Comparison of ENCODE assay signal across 16 cellular contexts in genomic region chr7:127816354-127817190, GRCh38.
"Had no signal": no experiment of that assay in that cellular context is flagged by ENCODE, and none has a peak within 500 bp of the region (broad histone marks: within the 10 kb centered on the region; RNA-seq: fewer than 3 reads in every experiment).

No MANE protein-coding gene starts in this region.

- H3K27me3 ChIP-seq: right lobe of liver, spleen had no signal

- H3K4me3 ChIP-seq: coronary artery, right lobe of liver, SK-N-MC, spleen had no signal

- H3K4me1 ChIP-seq: right lobe of liver had no signal

- H3K27ac Mint-ChIP-seq: activated B cell treated with CpG ODN at 0.5 μM for 24 hours; activated CD4-positive, alpha-beta T cell treated with anti-CD3 and anti-CD28 coated beads, Interleukin-2, amount 10 ng/mL, durations not matched to agents 7 days and 5 days; activated naive CD4-positive, alpha-beta T cell treated with anti-CD3 and anti-CD28 coated beads, Interleukin-2, amount 10 ng/mL, durations not matched to agents 7 days and 5 days; activated T-helper 2 cell treated with anti-CD3 and anti-CD28 coated beads, Interferon-gamma antibody, Interleukin-2, Interleukin-4, amounts not matched to agents 10 μg/mL and 5 μg/mL and 100 μg/mL, durations not matched to agents 14 hours and 24 hours and 36 hours; stimulated activated naive B cell treated with anti-CD40 and anti-IgM and Interleukin-4, amounts not matched to agents 10 μg/mL and 1 μg/mL and 100 μg/mL, for 72 hours had no signal

- H3K27ac ChIP-seq: coronary artery, epithelial cell of prostate, right lobe of liver, SK-N-MC, spleen had no signal

- H3K4me3 Mint-ChIP-seq: activated B cell treated with CpG ODN at 0.5 μM for 24 hours; activated CD4-positive, alpha-beta T cell treated with anti-CD3 and anti-CD28 coated beads, Interleukin-2, amount 10 ng/mL, durations not matched to agents 7 days and 5 days; activated naive CD4-positive, alpha-beta T cell treated with anti-CD3 and anti-CD28 coated beads, Interleukin-2, amount 10 ng/mL, durations not matched to agents 7 days and 5 days; stimulated activated naive B cell treated with anti-CD40 and anti-IgM and Interleukin-4, amounts not matched to agents 10 μg/mL and 1 μg/mL and 100 μg/mL, for 72 hours had no signal

- H3K36me3 ChIP-seq: right lobe of liver had no signal

- ATAC-seq: left lobe of liver; stimulated activated naive B cell treated with anti-CD40 and anti-IgM and Interleukin-4, amounts not matched to agents 10 μg/mL and 1 μg/mL and 100 μg/mL, for 72 hours had no signal

- H3K27me3 Mint-ChIP-seq: activated B cell treated with CpG ODN at 0.5 μM for 24 hours; activated CD4-positive, alpha-beta T cell treated with anti-CD3 and anti-CD28 coated beads, Interleukin-2, amount 10 ng/mL, durations not matched to agents 7 days and 5 days; activated naive CD4-positive, alpha-beta T cell treated with anti-CD3 and anti-CD28 coated beads, Interleukin-2, amount 10 ng/mL, durations not matched to agents 7 days and 5 days; stimulated activated naive B cell treated with anti-CD40 and anti-IgM and Interleukin-4, amounts not matched to agents 10 μg/mL and 1 μg/mL and 100 μg/mL, for 72 hours had no signal

- H3K9me3 Mint-ChIP-seq: activated B cell treated with CpG ODN at 0.5 μM for 24 hours; activated CD4-positive, alpha-beta T cell treated with anti-CD3 and anti-CD28 coated beads, Interleukin-2, amount 10 ng/mL, durations not matched to agents 7 days and 5 days; activated naive CD4-positive, alpha-beta T cell treated with anti-CD3 and anti-CD28 coated beads, Interleukin-2, amount 10 ng/mL, durations not matched to agents 7 days and 5 days; activated T-helper 2 cell treated with anti-CD3 and anti-CD28 coated beads, Interferon-gamma antibody, Interleukin-2, Interleukin-4, amounts not matched to agents 10 μg/mL and 5 μg/mL and 100 μg/mL, durations not matched to agents 14 hours and 24 hours and 36 hours had no signal

- DNase-seq: activated B cell treated with CpG ODN at 0.5 μM for 24 hours; activated CD4-positive, alpha-beta T cell treated with anti-CD3 and anti-CD28 coated beads, Interleukin-2, amount 10 ng/mL, durations not matched to agents 7 days and 5 days; activated naive CD4-positive, alpha-beta T cell treated with anti-CD3 and anti-CD28 coated beads, Interleukin-2, amount 10 ng/mL, durations not matched to agents 7 days and 5 days; activated T-cell treated with anti-CD3 and anti-CD28 coated beads for 4 hours; effector memory CD4-positive, alpha-beta T cell; hypothalamus; posterior cingulate gyrus; right lobe of liver; spleen; stimulated activated CD4-positive, alpha-beta T cell treated with anti-CD3 and anti-CD28 coated beads, Interleukin-1b, Interleukin-23, amount 100 ng/mL, for 48 hours; stimulated activated naive B cell treated with anti-CD40 and anti-IgM and Interleukin-4, amounts not matched to agents 10 μg/mL and 1 μg/mL and 100 μg/mL, for 72 hours had no signal

- H3K9me3 ChIP-seq: right lobe of liver, spleen had no signal
